ENCODE assay signal across 1 cellular context in the genomic region with DNA sequence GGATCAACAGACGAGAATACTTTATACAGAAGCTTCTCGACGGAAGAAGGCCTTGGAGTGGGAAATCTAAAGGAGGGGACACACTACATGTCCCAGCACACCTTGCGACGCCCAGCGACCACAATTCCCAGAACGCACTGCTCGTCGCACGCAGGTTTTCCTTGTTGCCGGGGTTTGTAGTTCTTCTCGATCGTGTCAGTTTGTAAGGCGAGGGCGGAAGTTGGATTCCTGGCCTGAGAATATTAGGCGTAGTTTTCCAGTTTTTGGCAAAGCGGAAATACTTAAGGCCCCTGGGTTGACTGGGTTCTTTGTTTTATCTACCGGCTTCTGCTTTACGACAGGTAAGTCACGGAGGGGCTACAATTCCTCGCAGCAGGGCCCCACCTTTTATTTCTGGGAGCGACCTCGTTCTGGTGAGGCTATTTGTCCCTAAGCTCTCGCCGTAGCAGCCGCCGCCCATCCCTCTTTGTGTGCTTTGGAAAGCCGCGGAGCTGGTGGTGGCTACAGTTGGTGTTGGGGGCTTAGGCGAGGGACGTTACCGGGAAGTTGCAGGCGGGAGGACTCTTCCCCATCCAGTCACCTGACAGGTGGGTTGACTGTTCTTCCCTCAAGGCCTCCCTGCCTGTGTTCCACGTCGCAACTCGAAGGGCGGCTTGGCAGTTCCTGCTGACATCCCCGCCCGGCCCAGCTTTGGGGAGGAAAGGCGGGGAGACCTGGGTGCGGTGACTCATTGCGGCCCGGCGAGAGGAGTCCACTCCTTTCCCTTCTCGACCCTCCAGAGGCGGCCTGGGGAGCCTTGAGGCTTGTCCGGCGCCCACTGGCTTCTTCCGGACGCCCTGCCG.
TF ChIP-seq lines count a peak whose summit lies in the region.

TSS of gene DYNC1I2 (plus strand) at position 183 of the 842 bp plus-strand sequence. CDS start 2,687 bp downstream, outside the sequence.

TF ChIP-seq in HEK293, 187 proteins besides CTCF, POLR2A, EP300 and RAD21 (continued from another document):
- TF ChIP-seq, protein P1, sequence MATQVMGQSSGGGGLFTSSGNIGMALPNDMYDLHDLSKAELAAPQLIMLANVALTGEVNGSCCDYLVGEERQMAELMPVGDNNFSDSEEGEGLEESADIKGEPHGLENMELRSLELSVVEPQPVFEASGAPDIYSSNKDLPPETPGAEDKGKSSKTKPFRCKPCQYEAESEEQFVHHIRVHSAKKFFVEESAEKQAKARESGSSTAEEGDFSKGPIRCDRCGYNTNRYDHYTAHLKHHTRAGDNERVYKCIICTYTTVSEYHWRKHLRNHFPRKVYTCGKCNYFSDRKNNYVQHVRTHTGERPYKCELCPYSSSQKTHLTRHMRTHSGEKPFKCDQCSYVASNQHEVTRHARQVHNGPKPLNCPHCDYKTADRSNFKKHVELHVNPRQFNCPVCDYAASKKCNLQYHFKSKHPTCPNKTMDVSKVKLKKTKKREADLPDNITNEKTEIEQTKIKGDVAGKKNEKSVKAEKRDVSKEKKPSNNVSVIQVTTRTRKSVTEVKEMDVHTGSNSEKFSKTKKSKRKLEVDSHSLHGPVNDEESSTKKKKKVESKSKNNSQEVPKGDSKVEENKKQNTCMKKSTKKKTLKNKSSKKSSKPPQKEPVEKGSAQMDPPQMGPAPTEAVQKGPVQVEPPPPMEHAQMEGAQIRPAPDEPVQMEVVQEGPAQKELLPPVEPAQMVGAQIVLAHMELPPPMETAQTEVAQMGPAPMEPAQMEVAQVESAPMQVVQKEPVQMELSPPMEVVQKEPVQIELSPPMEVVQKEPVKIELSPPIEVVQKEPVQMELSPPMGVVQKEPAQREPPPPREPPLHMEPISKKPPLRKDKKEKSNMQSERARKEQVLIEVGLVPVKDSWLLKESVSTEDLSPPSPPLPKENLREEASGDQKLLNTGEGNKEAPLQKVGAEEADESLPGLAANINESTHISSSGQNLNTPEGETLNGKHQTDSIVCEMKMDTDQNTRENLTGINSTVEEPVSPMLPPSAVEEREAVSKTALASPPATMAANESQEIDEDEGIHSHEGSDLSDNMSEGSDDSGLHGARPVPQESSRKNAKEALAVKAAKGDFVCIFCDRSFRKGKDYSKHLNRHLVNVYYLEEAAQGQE (tag by site-specific recombination; IDR thresholded peaks at IDR 0.05) = peak; percentile 50; the same call in 1 of the 2 replicates
- TF ChIP-seq ZNF558 (tag by site-specific recombination; IDR thresholded peaks at IDR 0.05) = no peak
- no peak for TF ChIP-seq ZNF37A (tag by site-specific recombination; IDR thresholded peaks at IDR 0.05)
- TF ChIP-seq ZNF335 (tag by site-specific recombination; conservative IDR thresholded peaks at IDR 0.05) = peak; percentile 91
- no peak for TF ChIP-seq ZSCAN16 (tag by site-specific recombination; IDR thresholded peaks at IDR 0.05)
- TF ChIP-seq, protein P2, sequence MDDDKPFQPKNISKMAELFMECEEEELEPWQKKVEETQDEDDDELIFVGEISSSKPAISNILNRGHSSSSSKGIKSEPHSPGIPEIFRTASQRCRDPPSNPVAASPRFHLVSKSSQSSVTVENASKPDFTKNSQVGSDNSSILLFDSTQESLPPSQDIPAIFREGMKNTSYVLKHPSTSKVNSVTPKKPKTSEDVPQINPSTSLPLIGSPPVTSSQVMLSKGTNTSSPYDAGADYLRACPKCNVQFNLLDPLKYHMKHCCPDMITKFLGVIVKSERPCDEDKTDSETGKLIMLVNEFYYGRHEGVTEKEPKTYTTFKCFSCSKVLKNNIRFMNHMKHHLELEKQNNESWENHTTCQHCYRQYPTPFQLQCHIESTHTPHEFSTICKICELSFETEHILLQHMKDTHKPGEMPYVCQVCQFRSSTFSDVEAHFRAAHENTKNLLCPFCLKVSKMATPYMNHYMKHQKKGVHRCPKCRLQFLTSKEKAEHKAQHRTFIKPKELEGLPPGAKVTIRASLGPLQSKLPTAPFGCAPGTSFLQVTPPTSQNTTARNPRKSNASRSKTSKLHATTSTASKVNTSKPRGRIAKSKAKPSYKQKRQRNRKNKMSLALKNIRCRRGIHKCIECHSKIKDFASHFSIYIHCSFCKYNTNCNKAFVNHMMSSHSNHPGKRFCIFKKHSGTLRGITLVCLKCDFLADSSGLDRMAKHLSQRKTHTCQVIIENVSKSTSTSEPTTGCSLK (tag by site-specific recombination; IDR thresholded peaks at IDR 0.05) = no peak
- TF ChIP-seq GLI2 (tag by site-specific recombination; IDR thresholded peaks at IDR 0.05; ENCODE audit: borderline replicate concordance, low read depth) = no peak
- TF ChIP-seq SCRT1 (tag by site-specific recombination; IDR thresholded peaks at IDR 0.05; ENCODE audit: borderline replicate concordance) = no peak
- TF ChIP-seq ZNF549 (tag by site-specific recombination; IDR thresholded peaks at IDR 0.05) = no peak
- no peak for TF ChIP-seq OSR2 (tag by site-specific recombination; IDR thresholded peaks at IDR 0.05)
- no peak for TF ChIP-seq ZNF140 (tag by site-specific recombination; IDR thresholded peaks at IDR 0.05)
- TF ChIP-seq ZNF341 (tag by site-specific recombination; IDR thresholded peaks at IDR 0.05; ENCODE audit: low read depth) = peak; percentile 67
- TF ChIP-seq ZNF596 (tag by site-specific recombination; IDR thresholded peaks at IDR 0.05) = no peak
- no peak for TF ChIP-seq ZNF423 (tag by site-specific recombination; IDR thresholded peaks at IDR 0.05)
- TF ChIP-seq ZNF394 (tag by site-specific recombination; IDR thresholded peaks at IDR 0.05; ENCODE audit: borderline replicate concordance) = no peak
- 0 out of 2 replicates have a peak, but pooled peaks have one; percentile 58 for TF ChIP-seq ZNF792 (tag by site-specific recombination; IDR thresholded peaks at IDR 0.05)
- TF ChIP-seq FEZF1 (tag by site-specific recombination; IDR thresholded peaks at IDR 0.05) = no peak
- no peak for TF ChIP-seq ELK4 (IDR thresholded peaks at IDR 0.05; ENCODE audit: borderline replicate concordance, low read depth, low read length)
- no peak for TF ChIP-seq ZNF544 (tag by site-specific recombination; IDR thresholded peaks at IDR 0.05)
- no peak for TF ChIP-seq ZNF660 (tag by site-specific recombination; IDR thresholded peaks at IDR 0.05)
- no peak for TF ChIP-seq BCL11B (tag by site-specific recombination; IDR thresholded peaks at IDR 0.05; ENCODE audit: low read depth)
- no peak for TF ChIP-seq ZNF843 (tag by site-specific recombination; IDR thresholded peaks at IDR 0.05)
- no peak for TF ChIP-seq ZNF830 (tag by site-specific recombination; IDR thresholded peaks at IDR 0.05; ENCODE audit: low read depth)
- TF ChIP-seq ZNF10 (tag by site-specific recombination; IDR thresholded peaks at IDR 0.05) = no peak
- TF ChIP-seq KLF16 (tag by site-specific recombination; IDR thresholded peaks at IDR 0.05) = peak; percentile 74
